In genomic region chr9:129627556-129628492, GRCh38 we compare ENCODE assay signal across 8 cellular contexts. TPM values are rescaled to one million over a fixed set of nuclear protein-coding genes. Genes with fewer than 3 reads are reported as not detected.
DNase-seq lines count a peak whose midpoint lies in the region; ATAC-seq, FAIRE-seq and TF ChIP-seq lines count a peak whose summit lies in the region.

No MANE protein-coding gene starts in this region.

- FAIRE-seq in H54 (lab: Jason Lieb, UNC), result no peak

- H3K36me3 ChIP-seq in CD8-positive, alpha-beta T cell (ENCODE audit: insufficient read depth, low read length), result peaks cover 2% of the 10 kb centered on the region

- H3K4me1 Mint-ChIP-seq in CD8-positive, alpha-beta T cell (ENCODE audit: low read depth), result peaks cover 65% of the 10 kb centered on the region
- H3K4me1 Mint-ChIP-seq in central memory CD8-positive, alpha-beta T cell, result peaks cover 54% of the 10 kb centered on the region
- peaks cover 54% of the 10 kb centered on the region for H3K4me1 Mint-ChIP-seq in nephron

- no peak for ATAC-seq in CD8-positive, alpha-beta T cell
- no peak for ATAC-seq in central memory CD8-positive, alpha-beta T cell (replicated peaks; ENCODE audit: extremely low read depth, poor library complexity, severe bottlenecking)
- no peak for ATAC-seq in GM18909 (IDR thresholded peaks at IDR 0.05; ENCODE audit: poor library complexity, unreplicated experiment)

- peaks cover 51% of the 10 kb centered on the region for H3K4me1 ChIP-seq in CD8-positive, alpha-beta T cell (ENCODE audit: insufficient read depth, low read length)

- TF ChIP-seq POLR2A in H54 (IDR thresholded peaks at IDR 0.05; ENCODE audit: low read depth, low read length), result no peak

- TF ChIP-seq CTCF in CD8-positive, alpha-beta T cell (IDR thresholded peaks at IDR 0.05), result no peak
- no peak for TF ChIP-seq CTCF in nephron (IDR thresholded peaks at IDR 0.05; ENCODE audit: unreplicated experiment in 3 of 3)

- peaks cover 3% of the 10 kb centered on the region for H3K27me3 Mint-ChIP-seq in CD8-positive, alpha-beta T cell (ENCODE audit: low read depth)
- no peaks in the 10 kb centered on the region for H3K27me3 Mint-ChIP-seq in central memory CD8-positive, alpha-beta T cell
- no peaks in the 10 kb centered on the region for H3K27me3 Mint-ChIP-seq in nephron (ENCODE audit: low read depth)

- H3K36me3 Mint-ChIP-seq in CD8-positive, alpha-beta T cell, result peaks cover 32% of the 10 kb centered on the region
- peaks cover 34% of the 10 kb centered on the region for H3K36me3 Mint-ChIP-seq in central memory CD8-positive, alpha-beta T cell (ENCODE audit: insufficient read depth)
- peaks cover 10% of the 10 kb centered on the region for H3K36me3 Mint-ChIP-seq in nephron (ENCODE audit: low read depth)

- H3K9me3 Mint-ChIP-seq in CD8-positive, alpha-beta T cell, result no peaks in the 10 kb centered on the region
- no peaks in the 10 kb centered on the region for H3K9me3 Mint-ChIP-seq in central memory CD8-positive, alpha-beta T cell
- no peaks in the 10 kb centered on the region for H3K9me3 Mint-ChIP-seq in nephron

- peak overlapping the region; percentile 98 for H3K27ac Mint-ChIP-seq in CD8-positive, alpha-beta T cell
- peak overlapping the region; percentile 95 for H3K27ac Mint-ChIP-seq in central memory CD8-positive, alpha-beta T cell (ENCODE audit: low read depth)
- H3K27ac Mint-ChIP-seq in nephron, result peak overlapping the region; percentile 78 to 85 (median 82)

- POLR2A ChIA-PET in CD8-positive, alpha-beta T cell (lab: Charles Lee), result interaction anchor here (1.7 kb wide), 1 partner anchor 450 kb away, joined by 5 read pairs; the partner anchor contains the start of gene IER5L

- peak overlapping the region; percentile 99 for H3K4me3 ChIP-seq in CD8-positive, alpha-beta T cell (ENCODE audit: low read depth, low read length)

- CTCF ChIA-PET in CD8-positive, alpha-beta T cell (lab: Charles Lee), result interaction anchor here (0.5 to 8.5 kb wide), 6 partner anchors 14 to 497 kb away, joined by 3 to 152 read pairs (median 5); partner anchors contain the start of gene ASB6

- peak overlapping the region; percentile 98 for H3K27ac ChIP-seq in CD8-positive, alpha-beta T cell (ENCODE audit: low read depth, low read length)

- intact Hi-C loops in CD8-positive, alpha-beta T cell (cut with DNase I, micrococcal nuclease), result loop anchor here (5.0 to 10.0 kb wide), 6 partner anchors 107 to 591 kb away; partner anchors contain the start of genes MIGA2 (in 1 of the 2) and TOR1B (in 1 of the 2)

- H3K4me3 Mint-ChIP-seq in CD8-positive, alpha-beta T cell, result peak overlapping the region; percentile 83
- peak overlapping the region; percentile 89 for H3K4me3 Mint-ChIP-seq in central memory CD8-positive, alpha-beta T cell
- peak overlapping the region; percentile 79 to 87 (median 86) for H3K4me3 Mint-ChIP-seq in nephron

- H3K9me3 ChIP-seq in CD8-positive, alpha-beta T cell (ENCODE audit: low read length), result no peaks in the 10 kb centered on the region

- no peak for DNase-seq in CD8-positive, alpha-beta T cell
- peak; percentile 25 for DNase-seq in MV-4-11 (lab: John Stamatoyannopoulos, UW)
- no peak for DNase-seq in central memory CD8-positive, alpha-beta T cell (ENCODE audit: low spot score in 2 of 2)
- no peak for DNase-seq in 8988T
- DNase-seq in kidney glomerular epithelial cell (lab: John Stamatoyannopoulos, UW), result no peak
- no peak for DNase-seq in H54 (ENCODE audit: insufficient read length, low spot score)

- H3K27me3 ChIP-seq in CD8-positive, alpha-beta T cell (ENCODE audit: insufficient read depth, low read length), result no peaks in the 10 kb centered on the region

RNA-seq across cellular contexts. Expression of gene NTMT1, which starts 1.9 kb away (rescaled TPM):
- 10 to 100 TPM; 48.1 to 51.1 TPM for total RNA-seq in CD8-positive, alpha-beta T cell

RNA-seq across cellular contexts. Expression of gene C9orf50, which starts 6.9 kb away (rescaled TPM):
- total RNA-seq in CD8-positive, alpha-beta T cell, result under 1 TPM in 1 of 2 experiments, not detected in 1; 0.19 TPM

RNA-seq across cellular contexts. Expression of gene ASB6, which starts 14.1 kb away (rescaled TPM):
- total RNA-seq in CD8-positive, alpha-beta T cell, result 10 to 100 TPM; 39.9 to 42.0 TPM

RNA-seq across cellular contexts. Expression of gene PRRX2, which starts 37.6 kb away (rescaled TPM):
- total RNA-seq in CD8-positive, alpha-beta T cell, result not detected
